Comparison of ENCODE assay signal across 22 cellular contexts in genomic region chr1:115652236-115652788, GRCh38.
"Had no signal": no experiment of that assay in that cellular context is flagged by ENCODE, and none has a peak within 500 bp of the region (broad histone marks: within the 10 kb centered on the region; RNA-seq: fewer than 3 reads in every experiment).

No MANE protein-coding gene starts in this region.

- ATAC-seq: esophagus mucosa; foreskin keratinocyte; naive thymus-derived CD8-positive, alpha-beta T cell; stimulated activated effector memory CD8-positive, alpha-beta T cell treated with anti-CD3 and anti-CD28 coated beads, Interleukin-12 subunit alpha, Interleukin-12 subunit beta, amount 100 ng/mL, for 72 hours had no signal

- DNase-seq: activated CD4-positive, alpha-beta T cell treated with anti-CD3 and anti-CD28 coated beads for 4 hours; activated CD4-positive, alpha-beta T cell treated with anti-CD3 and anti-CD28 coated beads, Interleukin-2, amount 50 U/mL, for 4 hours; activated effector memory CD4-positive, alpha-beta T cell treated with anti-CD3 and anti-CD28 coated beads, Interleukin-2, amount 50 U/mL, for 16 hours; activated naive CD4-positive, alpha-beta T cell treated with anti-CD3 and anti-CD28 coated beads for 36 hours; activated naive CD8-positive, alpha-beta T cell treated with anti-CD3 and anti-CD28 coated beads for 36 hours; activated T-cell treated with anti-CD3 and anti-CD28 coated beads for 4 hours; central memory CD4-positive, alpha-beta T cell; foreskin keratinocyte; naive thymus-derived CD8-positive, alpha-beta T cell; nucleus accumbens; retina; sigmoid colon; small intestine; stimulated activated CD4-positive, alpha-beta T cell treated with anti-CD3 and anti-CD28 coated beads, Interleukin-4, amount 100 ng/mL, for 24 hours; T-helper 1 cell; trophoblast cell had no signal

- H3K4me3 ChIP-seq: ascending aorta, pancreas, prostate gland, sigmoid colon, thoracic aorta had no signal

- H3K27me3 ChIP-seq: ascending aorta, foreskin keratinocyte, pancreas, sigmoid colon had no signal

- H3K9me3 ChIP-seq: ascending aorta, pancreas, prostate gland, sigmoid colon, thoracic aorta had no signal

- H3K36me3 ChIP-seq: pancreas, prostate gland, thoracic aorta had no signal

- H3K27ac ChIP-seq: ascending aorta, foreskin keratinocyte, pancreas, prostate gland, sigmoid colon, thoracic aorta had no signal
